16 cellular contexts compared by ENCODE assay signal in genomic region chr6:134510121-134510520, GRCh38.
DNase-seq lines count a peak whose midpoint lies in the region; ATAC-seq and TF ChIP-seq lines count a peak whose summit lies in the region.
"Had no signal": no experiment of that assay in that cellular context is flagged by ENCODE, and none has a peak within 500 bp of the region (broad histone marks: within the 10 kb centered on the region; RNA-seq: fewer than 3 reads in every experiment).

No MANE protein-coding gene starts in this region.

- H3K79me2 ChIP-seq in HCT116 (ENCODE audit: insufficient read depth, low read length) = no peaks in the 10 kb centered on the region

- TF ChIP-seq POLR2A in HCT116 (IDR thresholded peaks at IDR 0.05; ENCODE audit: borderline replicate concordance, extremely low read depth, insufficient read depth, insufficient read length) (no peak), thyroid gland (IDR thresholded peaks at IDR 0.05) (no peak)

- no peak for TF ChIP-seq RAD21 in HCT116 (IDR thresholded peaks at IDR 0.05; ENCODE audit: low read depth)

- CTCF ChIA-PET in HCT116 (lab: Charles Lee) = no interaction called here

- H3K9me3 ChIP-seq in HCT116 (ENCODE audit: control insufficient read depth in 1 of 2, insufficient read depth in 1 of 2, low read depth in 1 of 2, low read length in 2 of 2) = no peaks in the 10 kb centered on the region
- H3K9me3 ChIP-seq in RWPE2 (ENCODE audit: severe bottlenecking) = no peaks in the 10 kb centered on the region
- no peaks in the 10 kb centered on the region for H3K9me3 ChIP-seq in thyroid gland
- H3K9me3 ChIP-seq: SK-N-SH had no signal

- H3K4me2 ChIP-seq in HCT116 (ENCODE audit: low read length) = 0 out of 2 replicates have a peak overlapping the region, but pooled peaks have one; percentile 2
- H3K4me2 ChIP-seq: SK-N-SH had no signal

- intact Hi-C loops in HCT116 (cut with micrococcal nuclease) = no loop called here
- intact Hi-C loops in thyroid gland (cut with DNase I) = no loop called here

- no peak for ATAC-seq in HCT116
- ATAC-seq in RWPE2 (ENCODE audit: low read depth) = no peak
- ATAC-seq in GM18511 (IDR thresholded peaks at IDR 0.05; ENCODE audit: unreplicated experiment) = no peak
- ATAC-seq in HG02610 (IDR thresholded peaks at IDR 0.05; ENCODE audit: unreplicated experiment) = no peak
- ATAC-seq: Panc1 had no signal

- H3K27ac ChIP-seq in HCT116 (ENCODE audit: low read depth, low read length) = no peak overlapping the region
- H3K27ac ChIP-seq in RWPE2 (ENCODE audit: poor library complexity, severe bottlenecking) = peak overlapping the region; percentile 78
- H3K27ac ChIP-seq in thyroid gland = no peak overlapping the region

- H2AFZ ChIP-seq in HCT116 (ENCODE audit: low read depth, low read length, poor library complexity, severe bottlenecking) = peak overlapping the region; percentile 35

- H4K20me1 ChIP-seq in HCT116 (ENCODE audit: insufficient read depth) = no peaks in the 10 kb centered on the region

- no peaks in the 10 kb centered on the region for H3K9me2 ChIP-seq in HCT116 (ENCODE audit: insufficient read depth)
- H3K9me2 ChIP-seq: SK-N-SH had no signal

- no TSS peak for BruUV-seq in HCT116 (replicated peaks; lab: Mats Ljungman, UMichigan)

- POLR2A ChIA-PET in HCT116 (lab: Charles Lee) = no interaction called here

- TF ChIP-seq CTCF in HCT116 (IDR thresholded peaks at IDR 0.05 in 2 of 3, conservative IDR thresholded peaks at IDR 0.05 in 1 of 3; ENCODE audit: borderline replicate concordance in 1 of 3, insufficient read depth in 1 of 3, low read depth in 2 of 3, low read length in 2 of 3) (no peak), RWPE2 (IDR thresholded peaks at IDR 0.05; ENCODE audit: poor library complexity, severe bottlenecking) (no peak), fibroblast of mammary gland (conservative IDR thresholded peaks at IDR 0.05; ENCODE audit: control insufficient read depth, insufficient read depth, low read depth, low read length) (no peak), thyroid gland (IDR thresholded peaks at IDR 0.05) (no peak)

- H3K9ac ChIP-seq in HCT116 (ENCODE audit: low read length) = no peak overlapping the region
- H3K9ac ChIP-seq: SK-N-SH had no signal

- H3K36me3 ChIP-seq in HCT116 (ENCODE audit: control insufficient read depth in 1 of 2, insufficient read depth in 2 of 2, low read length in 2 of 2) = no peaks in the 10 kb centered on the region
- H3K36me3 ChIP-seq in RWPE2 (ENCODE audit: low read depth) = no peaks in the 10 kb centered on the region
- no peaks in the 10 kb centered on the region for H3K36me3 ChIP-seq in thyroid gland

- no peak for DNase-seq in HCT116 (ENCODE audit: low read depth, low spot score)
- no peak for DNase-seq in RWPE2 (ENCODE audit: low spot score)
- peak; percentile 76 for DNase-seq in fibroblast of mammary gland (ENCODE audit: low read depth)
- no peak for DNase-seq in activated CD4-positive, alpha-beta T cell treated with anti-CD3 and anti-CD28 coated beads, Interleukin-2, amount 50 U/mL, for 1 hour
- DNase-seq in thyroid gland = no peak
- DNase-seq: DMS153, KG1, MM.1S, NCI-H1105 treated with DMSO at 0.1 percent for 48 hours, NCI-H446, NCI-H774, Right ventricle myocardium superior, SK-N-SH had no signal

- H3K27me3 ChIP-seq in HCT116 (ENCODE audit: insufficient read depth, low read length) (no peaks in the 10 kb centered on the region), RWPE2 (ENCODE audit: insufficient read depth, poor library complexity, severe bottlenecking) (no peaks in the 10 kb centered on the region), thyroid gland (no peaks in the 10 kb centered on the region)

- H3K4me1 ChIP-seq in HCT116 (ENCODE audit: control insufficient read depth in 1 of 2, insufficient read depth in 2 of 2, low read length in 2 of 2) (peaks cover 0 to 14% of the 10 kb centered on the region in 2 experiments; a peak in 1 of 4 replicates), RWPE2 (ENCODE audit: insufficient read depth, poor library complexity, severe bottlenecking) (peaks cover 17% of the 10 kb centered on the region), thyroid gland (no peaks in the 10 kb centered on the region)

- 77 to 92% methylated on average over 2 of the region's 2 CpGs for WGBS in thyroid gland, 2 donors

- H3K4me3 ChIP-seq in HCT116 (replicated peaks in 1 of 2; ENCODE audit: low read depth in 1 of 2, low read length in 2 of 2) = no peak overlapping the region
- no peak overlapping the region for H3K4me3 ChIP-seq in RWPE2 (ENCODE audit: severe bottlenecking)
- no peak overlapping the region for H3K4me3 ChIP-seq in fibroblast of mammary gland (ENCODE audit: control insufficient read depth, low read depth, low read length)
- H3K4me3 ChIP-seq in thyroid gland (replicated peaks in 1 of 3) = no peak overlapping the region

- RAD21 ChIA-PET in HCT116 (lab: Charles Lee; ENCODE audit: low non-redundant PET in 1 of 2, low total read pairs in 2 of 2, uncharacterized antibody in 2 of 2, unreplicated experiment in 2 of 2) = no interaction called here

TF ChIP-seq in HCT116, 20 proteins besides CTCF, POLR2A, EP300 and RAD21:
- TF ChIP-seq FOSL1 (IDR thresholded peaks at IDR 0.05; ENCODE audit: low read depth) (0 out of 2 replicates have a peak, but pooled peaks have one; percentile 16), ZNF274 (IDR thresholded peaks at IDR 0.05; ENCODE audit: low read depth, low read length) (no peak)
